8 cellular contexts compared by ENCODE assay signal in the genomic region with DNA sequence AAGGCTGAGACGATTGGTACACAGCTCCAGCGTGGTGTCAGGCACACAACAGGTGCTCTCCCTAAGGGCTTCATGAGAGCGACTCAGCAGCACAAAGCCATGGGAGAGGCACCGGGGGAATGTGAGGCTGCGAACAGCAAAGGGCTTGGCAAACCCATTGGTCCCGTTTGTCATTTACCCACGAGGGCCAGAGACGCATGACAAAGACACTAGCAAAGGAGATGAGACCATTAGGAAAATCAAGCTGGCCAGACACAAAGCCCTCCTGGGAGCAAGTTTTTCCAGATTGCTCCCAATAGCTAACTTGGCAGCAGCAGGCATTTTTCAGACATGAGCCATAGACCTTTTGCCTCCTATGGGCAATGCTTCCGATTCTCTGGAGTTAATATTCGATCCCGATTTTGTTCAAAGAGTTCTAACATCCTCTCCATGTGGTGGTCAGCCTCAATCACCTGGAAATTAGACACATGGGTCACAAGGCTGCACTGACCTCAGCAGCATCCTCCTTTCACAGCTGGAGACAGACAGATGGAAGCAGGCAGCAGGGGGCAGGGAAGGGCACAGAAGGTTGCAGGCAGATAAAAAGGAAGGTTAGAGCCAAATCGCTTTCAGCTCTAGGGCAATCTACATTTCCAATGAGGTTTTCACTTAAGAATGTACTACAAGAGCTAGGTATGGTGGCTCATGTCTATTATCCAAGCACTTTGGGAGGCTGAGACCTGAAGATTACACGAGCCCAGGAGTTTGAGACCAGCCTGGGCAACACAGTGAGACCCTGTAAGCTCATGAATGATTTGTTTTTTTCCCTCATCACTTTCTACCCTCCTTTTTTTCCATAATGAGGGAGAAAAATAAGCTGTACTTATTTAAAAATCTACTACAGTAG. TPM values are rescaled to one million over a fixed set of nuclear protein-coding genes. Genes with fewer than 3 reads are reported as not detected.
A peak's percentile ranks its signal among the peaks of the same experiment; 100 is the strongest.
DNase-seq lines count a peak whose midpoint lies in the region; ATAC-seq and TF ChIP-seq lines count a peak whose summit lies in the region.

No MANE protein-coding gene starts in this region.

- peaks cover 15% of the 10 kb centered on the region for H3K4me1 ChIP-seq in MM.1S (ENCODE audit: low read length)

- H3K9me2 ChIP-seq in MM.1S (replicated peaks; ENCODE audit: insufficient read depth, low read length) = no peaks in the 10 kb centered on the region

- H3K79me2 ChIP-seq in MM.1S (ENCODE audit: low read length) = peaks cover 6% of the 10 kb centered on the region

- intact Hi-C loops in activated CD4-positive, alpha-beta T cell treated with anti-CD3 and anti-CD28 coated beads for 36 hours (cut with DNase I, micrococcal nuclease) = loop anchor here in 1 of 2 experiments (1.0 kb wide), 1 partner anchor 77 kb away; no protein-coding TSS in a partner anchor

- no peaks in the 10 kb centered on the region for H3K27me3 ChIP-seq in MM.1S (replicated peaks; ENCODE audit: insufficient read depth, low read length)

- H3K36me3 ChIP-seq in MM.1S (replicated peaks; ENCODE audit: insufficient read depth, low read length) = no peaks in the 10 kb centered on the region

- no peaks in the 10 kb centered on the region for H3K9me3 Mint-ChIP-seq in progenitor cell of endocrine pancreas (ENCODE audit: low read depth)
- H3K9me3 Mint-ChIP-seq in activated CD4-positive, alpha-beta T cell treated with anti-CD3 and anti-CD28 coated beads for 36 hours (ENCODE audit: low read depth) = no peaks in the 10 kb centered on the region

- H3K27ac ChIP-seq in MM.1S (ENCODE audit: low read length) = no peak overlapping the region
- H3K27ac ChIP-seq in coronary artery = peak overlapping the region; percentile 68 to 92

- TF ChIP-seq CTCF in MM.1S (IDR thresholded peaks at IDR 0.05; ENCODE audit: low read length) = peak; percentile 26; the same call in 1 of the 2 replicates
- TF ChIP-seq CTCF in coronary artery (IDR thresholded peaks at IDR 0.05) = no peak
- TF ChIP-seq CTCF in progenitor cell of endocrine pancreas (IDR thresholded peaks at IDR 0.05; ENCODE audit: unreplicated experiment) = no peak

- POLR2A ChIA-PET in activated CD4-positive, alpha-beta T cell treated with anti-CD3 and anti-CD28 coated beads for 36 hours (lab: Charles Lee) = no interaction called here

- no peaks in the 10 kb centered on the region for H3K27me3 Mint-ChIP-seq in progenitor cell of endocrine pancreas
- no peaks in the 10 kb centered on the region for H3K27me3 Mint-ChIP-seq in activated CD4-positive, alpha-beta T cell treated with anti-CD3 and anti-CD28 coated beads for 36 hours

- H4K20me1 ChIP-seq in MM.1S (ENCODE audit: insufficient read depth, low read length) = no peaks in the 10 kb centered on the region

- H3K9ac ChIP-seq in MM.1S (ENCODE audit: low read length) = no peak overlapping the region

- no peak overlapping the region for H3K4me3 Mint-ChIP-seq in progenitor cell of endocrine pancreas (ENCODE audit: low read depth)
- no peak overlapping the region for H3K4me3 Mint-ChIP-seq in activated CD4-positive, alpha-beta T cell treated with anti-CD3 and anti-CD28 coated beads for 36 hours

- no peaks in the 10 kb centered on the region for H3K9me3 ChIP-seq in MM.1S (replicated peaks; ENCODE audit: insufficient read depth, low read length)

- peaks cover 19% of the 10 kb centered on the region for H3K4me1 Mint-ChIP-seq in progenitor cell of endocrine pancreas (ENCODE audit: low read depth)
- H3K4me1 Mint-ChIP-seq in activated CD4-positive, alpha-beta T cell treated with anti-CD3 and anti-CD28 coated beads for 36 hours = peaks cover 18% of the 10 kb centered on the region

- CTCF ChIA-PET in activated CD4-positive, alpha-beta T cell treated with anti-CD3 and anti-CD28 coated beads for 36 hours (lab: Charles Lee) = interaction anchor here (0.9 to 3.1 kb wide), 4 partner anchors 10 to 77 kb away, joined by 3 to 9 read pairs (median 4); no protein-coding TSS in a partner anchor

- no peak overlapping the region for H3K4me3 ChIP-seq in MM.1S (ENCODE audit: low read length)
- peak overlapping the region; percentile 31 for H3K4me3 ChIP-seq in coronary artery

- peaks cover 19% of the 10 kb centered on the region for H3K36me3 Mint-ChIP-seq in progenitor cell of endocrine pancreas (ENCODE audit: insufficient read depth)
- peaks cover 1% of the 10 kb centered on the region for H3K36me3 Mint-ChIP-seq in activated CD4-positive, alpha-beta T cell treated with anti-CD3 and anti-CD28 coated beads for 36 hours (ENCODE audit: low read depth)

- no peak for ATAC-seq in HG02678 (IDR thresholded peaks at IDR 0.05; ENCODE audit: unreplicated experiment)
- no peak for ATAC-seq in activated CD4-positive, alpha-beta T cell treated with anti-CD3 and anti-CD28 coated beads for 36 hours

- H3K4me2 ChIP-seq in MM.1S (ENCODE audit: low read depth, low read length) = no peak overlapping the region

- no peak overlapping the region for H3K27ac Mint-ChIP-seq in progenitor cell of endocrine pancreas
- no peak overlapping the region for H3K27ac Mint-ChIP-seq in activated CD4-positive, alpha-beta T cell treated with anti-CD3 and anti-CD28 coated beads for 36 hours

- DNase-seq in AG20443 (ENCODE audit: low spot score) (peak; percentile 78), MM.1S (no peak), coronary artery (ENCODE audit: low spot score) (peak; percentile 76), lung microvascular endothelial cell (ENCODE audit: low read depth in 2 of 2) (peak; percentile 68 to 71), progenitor cell of endocrine pancreas (ENCODE audit: low spot score, unreplicated experiment) (no peak), NCI-H2171 treated with DMSO at 0.1 percent for 48 hours (lab: John Stamatoyannopoulos, UW) (no peak)
- DNase-seq in activated CD4-positive, alpha-beta T cell treated with anti-CD3 and anti-CD28 coated beads for 36 hours = no peak

- H3F3A ChIP-seq in MM.1S (ENCODE audit: insufficient read depth, low read length) = peaks cover 6% of the 10 kb centered on the region

- no peak overlapping the region for H2AFZ ChIP-seq in MM.1S (ENCODE audit: low read length)

RNA-seq across cellular contexts. Expression of a gene that starts 38.1 kb away (rescaled TPM):
- total RNA-seq in lung microvascular endothelial cell (23.1 and 29.2 TPM in 2 replicates), progenitor cell of endocrine pancreas (16.1 and 17.5 TPM in 2 replicates)
- 1 to 10 TPM; 3.8 to 6.4 TPM for total RNA-seq in activated CD4-positive, alpha-beta T cell treated with anti-CD3 and anti-CD28 coated beads for 36 hours

RNA-seq across cellular contexts. Expression of a gene that starts 40.5 kb away (rescaled TPM):
- 51.6 and 73.0 TPM in 2 replicates for total RNA-seq in lung microvascular endothelial cell
- 35.6 and 38.1 TPM in 2 replicates for total RNA-seq in progenitor cell of endocrine pancreas
- total RNA-seq in activated CD4-positive, alpha-beta T cell treated with anti-CD3 and anti-CD28 coated beads for 36 hours = 100 to 1,000 TPM in 1 of 2 experiments, 10 to 100 TPM in 1; 93.5 to 122 TPM

RNA-seq across cellular contexts. Expression of a gene that starts 54.4 kb away (rescaled TPM):
- total RNA-seq in lung microvascular endothelial cell (1.5 and 1.8 TPM in 2 replicates), progenitor cell of endocrine pancreas (8.8 and 9.0 TPM in 2 replicates)
- total RNA-seq in activated CD4-positive, alpha-beta T cell treated with anti-CD3 and anti-CD28 coated beads for 36 hours = 10 to 100 TPM in 1 of 2 experiments, 1 to 10 TPM in 1; 6.4 to 11.8 TPM

Comparison
In these comparisons a context has a peak if more than half of its experiments do, and no peak if none do; other contexts are left out.
1. DNase-seq: peak in AG20443 (single experiment), coronary artery (single experiment) and lung microvascular endothelial cell (2 of 2); none in MM.1S (single experiment), progenitor cell of endocrine pancreas (single experiment), NCI-H2171 treated with DMSO at 0.1 percent for 48 hours (single experiment) and activated CD4-positive, alpha-beta T cell treated with anti-CD3 and anti-CD28 coated beads for 36 hours (single experiment).